Comparison of ENCODE assay signal across 8 cellular contexts in genomic region chr9:98146101-98146991, GRCh38. TPM values are rescaled to one million over a fixed set of nuclear protein-coding genes. Genes with fewer than 3 reads are reported as not detected.
DNase-seq lines count a peak whose midpoint lies in the region; ATAC-seq and TF ChIP-seq lines count a peak whose summit lies in the region.

No MANE protein-coding gene starts in this region.

- intact Hi-C loops in left ventricle myocardium superior (cut with micrococcal nuclease) = no loop called here

- H3K4me1 ChIP-seq in BLaER1 treated with 17β-estradiol and CSF1 and Interleukin-3, amounts not matched to agents 10 nM and 100 nM = peaks cover 8 to 50% (median 26%) of the 10 kb centered on the region in 10 experiments
- peaks cover 8% of the 10 kb centered on the region for H3K4me1 ChIP-seq in NT2/D1 (ENCODE audit: insufficient read depth, insufficient read length)

- no peaks in the 10 kb centered on the region for H3K36me3 ChIP-seq in BLaER1 treated with 17β-estradiol and CSF1 and Interleukin-3, amounts not matched to agents 10 nM and 100 nM
- peaks cover 16% of the 10 kb centered on the region for H3K36me3 ChIP-seq in NT2/D1 (ENCODE audit: insufficient read depth, insufficient read length, low read length)
- peaks cover 30% of the 10 kb centered on the region for H3K36me3 ChIP-seq in WERI-Rb-1

- DNase-seq in H4 (ENCODE audit: low spot score) (peak; percentile 83), NT2/D1 (ENCODE audit: low read depth, low spot score) (peak; percentile 52), left ventricle myocardium superior (peak; percentile 50), ureter (ENCODE audit: low spot score) (peak; percentile 91), DMS114 treated with DMSO at 0.1 percent for 48 hours (lab: John Stamatoyannopoulos, UW; ENCODE audit: unreplicated experiment) (no peak), WERI-Rb-1 (no peak)
- no peak for DNase-seq in stimulated activated CD4-positive, alpha-beta T cell treated with anti-CD3 and anti-CD28 coated beads, Interleukin-4, amount 100 ng/mL, for 4 hours

- no peak for TF ChIP-seq CTCF in WERI-Rb-1 (IDR thresholded peaks at IDR 0.05; ENCODE audit: low read depth, low read length)

- no peak overlapping the region for H3K4me3 ChIP-seq in BLaER1 treated with 17β-estradiol and CSF1 and Interleukin-3, amounts not matched to agents 10 nM and 100 nM
- H3K4me3 ChIP-seq in NT2/D1 (ENCODE audit: insufficient read length, low read depth) = no peak overlapping the region
- H3K4me3 ChIP-seq in WERI-Rb-1 (ENCODE audit: low read depth, low read length) = no peak overlapping the region

- H3K27me3 ChIP-seq in BLaER1 treated with 17β-estradiol and CSF1 and Interleukin-3, amounts not matched to agents 10 nM and 100 nM = no peaks in the 10 kb centered on the region
- H3K27me3 ChIP-seq in NT2/D1 (ENCODE audit: insufficient read depth, insufficient read length) (no peaks in the 10 kb centered on the region), WERI-Rb-1 (ENCODE audit: insufficient read depth, low read depth, severe bottlenecking) (no peaks in the 10 kb centered on the region)

- H3K4me2 ChIP-seq in BLaER1 treated with 17β-estradiol and CSF1 and Interleukin-3, amounts not matched to agents 10 nM and 100 nM = peak overlapping the region; percentile 55 to 90 (median 78)

- H4K20me1 ChIP-seq in BLaER1 treated with 17β-estradiol and CSF1 and Interleukin-3, amounts not matched to agents 10 nM and 100 nM = no peaks in the 10 kb centered on the region

- H3K9me3 ChIP-seq in BLaER1 treated with 17β-estradiol and CSF1 and Interleukin-3, amounts not matched to agents 10 nM and 100 nM (replicated peaks in 1 of 11) = no peaks in the 10 kb centered on the region
- no peaks in the 10 kb centered on the region for H3K9me3 ChIP-seq in NT2/D1 (ENCODE audit: insufficient read depth, low read length)
- H3K9me3 ChIP-seq in WERI-Rb-1 (ENCODE audit: severe bottlenecking) = no peaks in the 10 kb centered on the region

- H3K27ac ChIP-seq in BLaER1 treated with 17β-estradiol and CSF1 and Interleukin-3, amounts not matched to agents 10 nM and 100 nM = peak overlapping the region in 10 of 11 experiments; percentile 45 to 74 (median 60); a peak in 18 of 22 replicates
- H3K27ac ChIP-seq in WERI-Rb-1 = no peak overlapping the region

- H3K9ac ChIP-seq in BLaER1 treated with 17β-estradiol and CSF1 and Interleukin-3, amounts not matched to agents 10 nM and 100 nM = peak overlapping the region; percentile 29 to 70 (median 57); a peak in 16 of 22 replicates
- peak overlapping the region; percentile 61 for H3K9ac ChIP-seq in NT2/D1 (ENCODE audit: insufficient read length, low read depth)

- peak; percentile 38 for ATAC-seq in left ventricle myocardium superior

RNA-seq across cellular contexts. Expression of gene TRIM14, which starts 27.3 kb away (rescaled TPM):
- total RNA-seq in H4 (2014; rRNA removed; shearing (Covaris generic)) = 17.8 and 18.9 TPM in 2 replicates
- total RNA-seq in left ventricle myocardium superior = 4.0 TPM
- 66.9 TPM for total RNA-seq in ureter

RNA-seq across cellular contexts. Expression of gene CORO2A, which starts 46.1 kb away (rescaled TPM):
- total RNA-seq in H4 (2014; rRNA removed; shearing (Covaris generic)) = 2.1 and 3.0 TPM in 2 replicates
- total RNA-seq in left ventricle myocardium superior (0.35 TPM), ureter (38.8 TPM)

Comparison
In these comparisons a context has a peak if more than half of its experiments do, and no peak if none do; other contexts are left out.
1. DNase-seq: peak in H4 (single experiment), NT2/D1 (single experiment), left ventricle myocardium superior (single experiment) and ureter (single experiment); none in DMS114 treated with DMSO at 0.1 percent for 48 hours (single experiment), WERI-Rb-1 (single experiment) and stimulated activated CD4-positive, alpha-beta T cell treated with anti-CD3 and anti-CD28 coated beads, Interleukin-4, amount 100 ng/mL, for 4 hours (0 of 2).
2. RNA of gene CORO2A, which starts 46.1 kb away (total RNA-seq): 38.8 TPM in ureter (single experiment); 2.1 to 3.0 TPM in H4 and 0.35 TPM in left ventricle myocardium superior (single experiment); every median in the first group is over 10 times any median in the second.